ENCODE assay signal across 1 cellular context in genomic region chr15:95929232-95929846, GRCh38.
TF ChIP-seq lines count a peak whose summit lies in the region.

No MANE protein-coding gene starts in this region.

TF ChIP-seq in WTC11, 78 proteins besides CTCF, POLR2A, EP300 and RAD21 (continued from another document):
- no peak for TF ChIP-seq STAT6 (CRISPR knock-in tag; conservative IDR thresholded peaks at IDR 0.05; ENCODE audit: low read depth)
- TF ChIP-seq ZBTB21 (CRISPR knock-in tag; IDR thresholded peaks at IDR 0.05; ENCODE audit: borderline replicate concordance): no peak
TF ChIP-seq in WTC11: peak in this region for 0.
